ENCODE assay signal across 1 cellular context in the genomic region with DNA sequence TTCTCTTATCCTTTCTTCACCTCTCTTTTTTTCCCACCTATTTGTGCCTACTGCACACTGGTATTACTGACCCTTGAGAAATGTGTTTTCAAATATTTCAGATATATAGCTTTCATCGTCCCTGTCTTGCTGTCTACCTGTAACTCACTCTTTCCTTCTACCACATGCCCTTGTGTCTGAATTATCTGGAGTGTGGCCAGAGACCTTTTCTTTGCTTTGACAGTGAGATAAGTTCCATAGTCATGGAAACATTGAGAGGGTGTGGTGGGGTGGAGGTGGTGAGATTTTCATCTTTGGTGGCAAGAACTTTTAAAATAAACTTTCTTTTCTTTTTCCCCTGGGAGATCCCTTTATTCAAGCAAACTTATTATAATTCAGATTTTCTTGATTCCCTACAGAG.
A peak's percentile ranks its signal among the peaks of the same experiment; 100 is the strongest.
TF ChIP-seq lines count a peak whose summit lies in the region.

No MANE protein-coding gene starts in this region.

TF ChIP-seq in K562, 482 proteins besides CTCF, POLR2A, EP300 and RAD21 (continued from another document):
- TF ChIP-seq, protein P1, sequence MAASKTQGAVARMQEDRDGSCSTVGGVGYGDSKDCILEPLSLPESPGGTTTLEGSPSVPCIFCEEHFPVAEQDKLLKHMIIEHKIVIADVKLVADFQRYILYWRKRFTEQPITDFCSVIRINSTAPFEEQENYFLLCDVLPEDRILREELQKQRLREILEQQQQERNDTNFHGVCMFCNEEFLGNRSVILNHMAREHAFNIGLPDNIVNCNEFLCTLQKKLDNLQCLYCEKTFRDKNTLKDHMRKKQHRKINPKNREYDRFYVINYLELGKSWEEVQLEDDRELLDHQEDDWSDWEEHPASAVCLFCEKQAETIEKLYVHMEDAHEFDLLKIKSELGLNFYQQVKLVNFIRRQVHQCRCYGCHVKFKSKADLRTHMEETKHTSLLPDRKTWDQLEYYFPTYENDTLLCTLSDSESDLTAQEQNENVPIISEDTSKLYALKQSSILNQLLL (CRISPR knock-in tag; IDR thresholded peaks at IDR 0.05; ENCODE audit: borderline replicate concordance) = no peak
- TF ChIP-seq CBFA2T3 (IDR thresholded peaks at IDR 0.05) = no peak
- TF ChIP-seq RFX1 (IDR thresholded peaks at IDR 0.05) = peak; percentile 44; the same call in 1 of the 2 replicates
- TF ChIP-seq KDM5B (IDR thresholded peaks at IDR 0.05; ENCODE audit: insufficient replicate concordance, low read depth, low read length) = no peak
- no peak for TF ChIP-seq BHLHE40 (IDR thresholded peaks at IDR 0.05; ENCODE audit: low read length)
- no peak for TF ChIP-seq NR2F6 (CRISPR knock-in tag; IDR thresholded peaks at IDR 0.05)
- TF ChIP-seq RBM17 (IDR thresholded peaks at IDR 0.05; ENCODE audit: borderline replicate concordance, low read depth, low read length) = no peak
- no peak for TF ChIP-seq LEF1 (IDR thresholded peaks at IDR 0.05)
- peak; percentile 29; the same call in 1 of the 2 replicates for TF ChIP-seq NFIC (IDR thresholded peaks at IDR 0.05)
- no peak for TF ChIP-seq ZNF316 (IDR thresholded peaks at IDR 0.05)
- TF ChIP-seq GABPB2 (CRISPR knock-in tag; conservative IDR thresholded peaks at IDR 0.05) = no peak
- no peak for TF ChIP-seq ZNF668 (CRISPR knock-in tag; IDR thresholded peaks at IDR 0.05)
- no peak for TF ChIP-seq SRSF9 (IDR thresholded peaks at IDR 0.05; ENCODE audit: borderline replicate concordance, low read depth, low read length)
- peak; percentile 27; the same call in 1 of the 2 replicates for TF ChIP-seq JUND (IDR thresholded peaks at IDR 0.05; ENCODE audit: borderline replicate concordance, low read depth, low read length)
- TF ChIP-seq JUND (tag; IDR thresholded peaks at IDR 0.05; ENCODE audit: borderline replicate concordance, low read depth, low read length) = no peak
- no peak for TF ChIP-seq L3MBTL2 (IDR thresholded peaks at IDR 0.05)
- 0 out of 2 replicates have a peak, but pooled peaks have one; percentile 11 for TF ChIP-seq ARID1B (IDR thresholded peaks at IDR 0.05)
- TF ChIP-seq, protein P2, sequence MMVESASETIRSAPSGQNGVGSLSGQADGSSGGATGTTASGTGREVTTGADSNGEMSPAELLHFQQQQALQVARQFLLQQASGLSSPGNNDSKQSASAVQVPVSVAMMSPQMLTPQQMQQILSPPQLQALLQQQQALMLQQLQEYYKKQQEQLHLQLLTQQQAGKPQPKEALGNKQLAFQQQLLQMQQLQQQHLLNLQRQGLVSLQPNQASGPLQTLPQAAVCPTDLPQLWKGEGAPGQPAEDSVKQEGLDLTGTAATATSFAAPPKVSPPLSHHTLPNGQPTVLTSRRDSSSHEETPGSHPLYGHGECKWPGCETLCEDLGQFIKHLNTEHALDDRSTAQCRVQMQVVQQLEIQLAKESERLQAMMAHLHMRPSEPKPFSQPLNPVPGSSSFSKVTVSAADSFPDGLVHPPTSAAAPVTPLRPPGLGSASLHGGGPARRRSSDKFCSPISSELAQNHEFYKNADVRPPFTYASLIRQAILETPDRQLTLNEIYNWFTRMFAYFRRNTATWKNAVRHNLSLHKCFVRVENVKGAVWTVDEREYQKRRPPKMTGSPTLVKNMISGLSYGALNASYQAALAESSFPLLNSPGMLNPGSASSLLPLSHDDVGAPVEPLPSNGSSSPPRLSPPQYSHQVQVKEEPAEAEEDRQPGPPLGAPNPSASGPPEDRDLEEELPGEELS (CRISPR knock-in tag; IDR thresholded peaks at IDR 0.05; ENCODE audit: borderline replicate concordance) = no peak
- TF ChIP-seq SIN3A (IDR thresholded peaks at IDR 0.05; ENCODE audit: borderline replicate concordance in 2 of 2, control insufficient read depth in 1 of 2, low read depth in 2 of 2, low read length in 2 of 2) = no peak
- TF ChIP-seq CHCHD3 (CRISPR knock-in tag; IDR thresholded peaks at IDR 0.05) = no peak
- TF ChIP-seq RBM22 (IDR thresholded peaks at IDR 0.05; ENCODE audit: low read depth, low read length, poor library complexity, severe bottlenecking) = no peak
- no peak for TF ChIP-seq PTBP1 (IDR thresholded peaks at IDR 0.05; ENCODE audit: low read depth, low read length)
- no peak for TF ChIP-seq POLR3A (IDR thresholded peaks at IDR 0.05; ENCODE audit: borderline replicate concordance, extremely low read depth, insufficient read depth, insufficient read length)
- TF ChIP-seq HDAC6 (IDR thresholded peaks at IDR 0.05; ENCODE audit: low read depth, low read length) = no peak
- TF ChIP-seq, protein P3, sequence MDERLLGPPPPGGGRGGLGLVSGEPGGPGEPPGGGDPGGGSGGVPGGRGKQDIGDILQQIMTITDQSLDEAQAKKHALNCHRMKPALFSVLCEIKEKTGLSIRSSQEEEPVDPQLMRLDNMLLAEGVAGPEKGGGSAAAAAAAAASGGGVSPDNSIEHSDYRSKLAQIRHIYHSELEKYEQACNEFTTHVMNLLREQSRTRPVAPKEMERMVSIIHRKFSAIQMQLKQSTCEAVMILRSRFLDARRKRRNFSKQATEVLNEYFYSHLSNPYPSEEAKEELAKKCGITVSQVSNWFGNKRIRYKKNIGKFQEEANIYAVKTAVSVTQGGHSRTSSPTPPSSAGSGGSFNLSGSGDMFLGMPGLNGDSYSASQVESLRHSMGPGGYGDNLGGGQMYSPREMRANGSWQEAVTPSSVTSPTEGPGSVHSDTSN (CRISPR knock-in tag; IDR thresholded peaks at IDR 0.05; ENCODE audit: low read depth) = no peak
- TF ChIP-seq, protein P3 (tag; conservative IDR thresholded peaks at IDR 0.05; ENCODE audit: low read depth) = 0 out of 2 replicates have a peak, but pooled peaks have one; percentile 19
- TF ChIP-seq PRPF4 (IDR thresholded peaks at IDR 0.05; ENCODE audit: insufficient read depth, low read depth, low read length, poor library complexity, severe bottlenecking) = no peak
